11 cellular contexts compared by ENCODE assay signal in the genomic region with DNA sequence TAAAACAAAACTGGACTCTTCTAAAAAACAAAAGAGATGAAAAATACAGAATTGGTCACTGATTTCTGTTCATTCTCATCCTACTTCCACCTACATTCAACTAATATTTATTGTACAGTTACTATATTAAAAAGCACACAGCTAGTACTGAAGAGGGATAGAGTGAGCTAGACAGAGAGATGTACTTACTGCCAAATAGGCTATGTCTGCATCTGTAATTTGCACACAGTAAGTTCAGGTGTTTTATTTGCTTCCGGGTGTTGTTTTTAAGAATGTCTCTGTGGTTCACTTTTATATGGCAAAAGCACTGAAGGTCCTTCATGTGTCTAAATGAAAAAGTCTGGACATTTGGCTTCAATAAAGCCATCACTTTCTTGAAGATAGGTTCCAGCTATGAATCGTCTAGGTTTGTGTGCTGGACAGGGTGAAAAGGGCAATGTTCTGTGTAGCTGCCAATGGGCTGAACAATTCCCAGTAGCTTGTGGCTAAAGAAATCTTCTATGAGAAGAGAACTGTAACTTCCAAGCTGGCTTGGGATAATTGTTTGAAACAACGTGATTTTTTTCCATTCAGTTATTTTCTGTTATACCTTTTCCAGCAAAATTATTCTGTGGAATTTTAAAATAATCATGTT. TPM values are rescaled to one million over a fixed set of nuclear protein-coding genes. Genes with fewer than 3 reads are reported as not detected.
A peak's percentile ranks its signal among the peaks of the same experiment; 100 is the strongest.
DNase-seq lines count a peak whose midpoint lies in the region; ATAC-seq, FAIRE-seq and TF ChIP-seq lines count a peak whose summit lies in the region.
"Had no signal": no experiment of that assay in that cellular context is flagged by ENCODE, and none has a peak within 500 bp of the region (broad histone marks: within the 10 kb centered on the region; RNA-seq: fewer than 3 reads in every experiment).

No MANE protein-coding gene starts in this region.

- H3K4me3 ChIP-seq in MG63 = no peak overlapping the region
- H3K4me3 ChIP-seq in endothelial cell of umbilical vein (replicated peaks in 1 of 3; ENCODE audit: insufficient read depth in 1 of 3, low read depth in 1 of 3, low read length in 3 of 3) = no peak overlapping the region
- H3K4me3 ChIP-seq in lower lobe of right lung = no peak overlapping the region
- H3K4me3 ChIP-seq in tibial artery = no peak overlapping the region
- H3K4me3 ChIP-seq: neural progenitor cell had no signal

- TF ChIP-seq POLR2A in endothelial cell of umbilical vein (IDR thresholded peaks at IDR 0.05; ENCODE audit: low read depth, low read length) = no peak

- peaks cover 38% of the 10 kb centered on the region for H3K4me1 ChIP-seq in endothelial cell of umbilical vein (ENCODE audit: control insufficient read depth, extremely low read depth, insufficient read depth, low read length)
- H3K4me1 ChIP-seq in lower lobe of right lung = peaks cover 28% of the 10 kb centered on the region
- H3K4me1 ChIP-seq in tibial artery = peaks cover 0 to 48% (median 25%) of the 10 kb centered on the region in 4 donors
- H3K4me1 ChIP-seq: foreskin keratinocyte, neural progenitor cell had no signal

- peaks cover 66% of the 10 kb centered on the region for H3K79me2 ChIP-seq in endothelial cell of umbilical vein (ENCODE audit: control insufficient read depth, insufficient read depth, low read length)

- dilution Hi-C loops in endothelial cell of umbilical vein (cut with MboI; ENCODE audit: extremely low pct_ligation_motif_present, low sequenced_read_pairs) = no loop called here

- no peak overlapping the region for H3K27ac Mint-ChIP-seq in CD14-positive monocyte
- H3K27ac Mint-ChIP-seq: neural progenitor cell had no signal

- TF ChIP-seq CTCF in endothelial cell of umbilical vein (IDR thresholded peaks at IDR 0.05; ENCODE audit: extremely low read depth in 1 of 2, insufficient read depth in 1 of 2, low read depth in 1 of 2, low read length in 2 of 2) (no peak), lower lobe of right lung (IDR thresholded peaks at IDR 0.05) (no peak), tibial artery (IDR thresholded peaks at IDR 0.05) (no peak), CD14-positive monocyte (IDR thresholded peaks at IDR 0.05) (no peak)

- FAIRE-seq in endothelial cell of umbilical vein (lab: Jason Lieb, UNC) = peak; percentile 4

- CTCF ChIA-PET in endothelial cell of umbilical vein (lab: Charles Lee) = interaction anchor here (1.0 to 1.3 kb wide), 6 partner anchors 13 to 101 kb away, joined by 3 read pairs; no protein-coding TSS in a partner anchor

- POLR2A ChIA-PET in endothelial cell of umbilical vein (lab: Charles Lee) = interaction anchor here (0.9 kb wide), 1 partner anchor 70 kb away, joined by 3 read pairs; no protein-coding TSS in a partner anchor

- H3K4me2 ChIP-seq in endothelial cell of umbilical vein (ENCODE audit: insufficient read depth, low read length) = no peak overlapping the region
- H3K4me2 ChIP-seq: neural progenitor cell had no signal

- peaks cover 5% of the 10 kb centered on the region for H3K4me1 Mint-ChIP-seq in CD14-positive monocyte

- H3K9me3 ChIP-seq in MG63 (no peaks in the 10 kb centered on the region), endothelial cell of umbilical vein (replicated peaks; ENCODE audit: control insufficient read depth, insufficient read depth, low read length) (no peaks in the 10 kb centered on the region), lower lobe of right lung (no peaks in the 10 kb centered on the region), tibial artery (no peaks in the 10 kb centered on the region)

- H3K27ac ChIP-seq in endothelial cell of umbilical vein (ENCODE audit: insufficient read depth, low read depth, low read length) = peak overlapping the region; percentile 40
- H3K27ac ChIP-seq in lower lobe of right lung = peak overlapping the region; percentile 4
- H3K27ac ChIP-seq in tibial artery = peak overlapping the region; percentile 61 to 62
- H3K27ac ChIP-seq: foreskin keratinocyte, neural progenitor cell had no signal

- H3K36me3 Mint-ChIP-seq in CD14-positive monocyte = no peaks in the 10 kb centered on the region
- H3K36me3 Mint-ChIP-seq: neural progenitor cell had no signal

- H3K9me3 Mint-ChIP-seq in CD14-positive monocyte = peaks cover 0 to 3% (median 0%) of the 10 kb centered on the region in 7 donors

- no peaks in the 10 kb centered on the region for H3K36me3 ChIP-seq in MG63
- no peaks in the 10 kb centered on the region for H3K36me3 ChIP-seq in endothelial cell of umbilical vein (ENCODE audit: control insufficient read depth in 2 of 2, extremely low read depth in 1 of 2, insufficient read depth in 2 of 2, low read length in 2 of 2)
- no peaks in the 10 kb centered on the region for H3K36me3 ChIP-seq in lower lobe of right lung
- no peaks in the 10 kb centered on the region for H3K36me3 ChIP-seq in tibial artery
- H3K36me3 ChIP-seq: neural progenitor cell had no signal

- BruUV-seq in endothelial cell of umbilical vein (replicated peaks; lab: Mats Ljungman, UMichigan) = no TSS peak

- H3K9me1 ChIP-seq in endothelial cell of umbilical vein (replicated peaks; ENCODE audit: control insufficient read depth, extremely low read depth, insufficient read depth, low read length) = no peaks in the 10 kb centered on the region

- H3K9ac ChIP-seq in endothelial cell of umbilical vein (replicated peaks; ENCODE audit: extremely low read depth, insufficient read depth, low read length) = no peak overlapping the region
- H3K9ac ChIP-seq: neural progenitor cell had no signal

- intact Hi-C loops in endothelial cell of umbilical vein (cut with micrococcal nuclease) = loop anchor here (1.0 kb wide), 1 partner anchor 9 kb away; no protein-coding TSS in a partner anchor
- intact Hi-C loops in lower lobe of right lung (cut with DNase I) = no loop called here
- intact Hi-C loops in tibial artery (cut with DNase I; ENCODE audit: low total_unique reads) = no loop called here
- intact Hi-C loops in CD14-positive monocyte (cut with micrococcal nuclease) = no loop called here

- no peaks in the 10 kb centered on the region for H4K20me1 ChIP-seq in endothelial cell of umbilical vein (replicated peaks; ENCODE audit: control insufficient read depth, extremely low read depth, insufficient read depth, low read length)

- H2AFZ ChIP-seq in endothelial cell of umbilical vein (ENCODE audit: low read depth, low read length) = no peak overlapping the region
- H2AFZ ChIP-seq: neural progenitor cell had no signal

- ATAC-seq in lower lobe of right lung (no peak), HG03457 (IDR thresholded peaks at IDR 0.05; ENCODE audit: unreplicated experiment) (no peak)
- ATAC-seq: foreskin keratinocyte had no signal

- H3K27me3 ChIP-seq in MG63 = no peaks in the 10 kb centered on the region
- H3K27me3 ChIP-seq in endothelial cell of umbilical vein (ENCODE audit: control insufficient read depth in 2 of 2, insufficient read depth in 2 of 2, low read length in 2 of 2) = no peaks in the 10 kb centered on the region
- H3K27me3 ChIP-seq in lower lobe of right lung (ENCODE audit: low read depth) = no peaks in the 10 kb centered on the region
- no peaks in the 10 kb centered on the region for H3K27me3 ChIP-seq in tibial artery
- H3K27me3 ChIP-seq: foreskin keratinocyte, neural progenitor cell had no signal

- DNase-seq in MG63 (peak; percentile 57), endothelial cell of umbilical vein (ENCODE audit: low read depth, low spot score) (peak; percentile 76), lower lobe of right lung (no peak), tibial artery (no peak), CD14-positive monocyte (ENCODE audit: low spot score) (no peak), COLO668 (lab: John Stamatoyannopoulos, UW; ENCODE audit: unreplicated experiment) (no peak), T-helper 1 cell (no peak)
- DNase-seq: activated naive CD4-positive, alpha-beta T cell treated with anti-CD3 and anti-CD28 coated beads, Interleukin-2, amount 50 U/mL, for 16 hours; foreskin keratinocyte had no signal

- no peak overlapping the region for H3K4me3 Mint-ChIP-seq in CD14-positive monocyte
- H3K4me3 Mint-ChIP-seq: neural progenitor cell had no signal

- no peaks in the 10 kb centered on the region for H3K27me3 Mint-ChIP-seq in CD14-positive monocyte (ENCODE audit: low read depth in 3 of 3)

TF ChIP-seq in endothelial cell of umbilical vein, 7 proteins besides CTCF, POLR2A, EP300 and RAD21:
- TF ChIP-seq JUN (IDR thresholded peaks at IDR 0.05; ENCODE audit: borderline replicate concordance, insufficient read depth, insufficient read length, low read depth) = no peak
- no peak for TF ChIP-seq EZH2 (IDR thresholded peaks at IDR 0.05; ENCODE audit: borderline replicate concordance, low read depth, low read length, severe bottlenecking)

RNA-seq across cellular contexts. Expression of gene EPB41L2, which starts 47.3 kb away (rescaled TPM):
- 33.3 and 63.9 TPM in 2 replicates for total RNA-seq in MG63 (2014; rRNA removed; shearing (Covaris generic); ENCODE audit: low replicate concordance)
- total RNA-seq in endothelial cell of umbilical vein (84.8 and 87.7 TPM in 2 replicates), lower lobe of right lung (124 TPM)
- polyA plus RNA-seq in endothelial cell of umbilical vein (19.2 and 26.5 TPM in 2 replicates), CD14-positive monocyte (1 to 10 TPM; 3.4 to 4.6 TPM)
- 34.7 and 35.5 TPM in 2 replicates for polyA plus RNA-seq in endothelial cell of umbilical vein (2011; cell fraction: cytosol; rRNA removed)
- polyA plus RNA-seq in endothelial cell of umbilical vein (2011; cell fraction: nucleus; rRNA removed) = 191 and 235 TPM in 2 replicates
- polyA plus RNA-seq in endothelial cell of umbilical vein (2012) = 57.9 and 112 TPM in 2 replicates
- 98.9 and 116 TPM in 2 replicates for polyA minus RNA-seq in endothelial cell of umbilical vein
- polyA minus RNA-seq in endothelial cell of umbilical vein (2011; cell fraction: cytosol; rRNA and poly(A)+ RNA removed) = 12.1 TPM
- polyA minus RNA-seq in endothelial cell of umbilical vein (2011; cell fraction: nucleus; rRNA and poly(A)+ RNA removed) = 144 and 216 TPM in 2 replicates

Comparison
In these comparisons a context has a peak if more than half of its experiments do, and no peak if none do; other contexts are left out.
1. DNase-seq: peak in MG63 (single experiment) and endothelial cell of umbilical vein (single experiment); none in lower lobe of right lung (single experiment), tibial artery (0 of 2), CD14-positive monocyte (single experiment), COLO668 (single experiment) and T-helper 1 cell (0 of 5).
2. H3K27ac ChIP-seq: peak in every context shown above with its lines; median percentile 62 in tibial artery; 40 in endothelial cell of umbilical vein; 4 in lower lobe of right lung.